Comparison of ENCODE assay signal across 19 cellular contexts in genomic region chr7:747186-747585, GRCh38.
"Had no signal": no experiment of that assay in that cellular context is flagged by ENCODE, and none has a peak within 500 bp of the region (broad histone marks: within the 10 kb centered on the region; RNA-seq: fewer than 3 reads in every experiment).

No MANE protein-coding gene starts in this region.

- H3K27ac Mint-ChIP-seq: stimulated activated effector memory CD8-positive, alpha-beta T cell treated with anti-CD3 and anti-CD28 coated beads, Interleukin-12 subunit alpha, Interleukin-12 subunit beta, amount 100 ng/mL, for 72 hours had no signal

- H3K9me3 Mint-ChIP-seq: effector memory CD8-positive, alpha-beta T cell; stimulated activated effector memory CD8-positive, alpha-beta T cell treated with anti-CD3 and anti-CD28 coated beads, Interleukin-12 subunit alpha, Interleukin-12 subunit beta, amount 100 ng/mL, for 72 hours had no signal

- H3K27me3 ChIP-seq: body of pancreas, esophagus squamous epithelium, gastrocnemius medialis, tibial artery, uterus had no signal

- H3K4me3 Mint-ChIP-seq: effector memory CD8-positive, alpha-beta T cell; stimulated activated effector memory CD8-positive, alpha-beta T cell treated with anti-CD3 and anti-CD28 coated beads, Interleukin-12 subunit alpha, Interleukin-12 subunit beta, amount 100 ng/mL, for 72 hours; stimulated activated naive CD8-positive, alpha-beta T cell treated with anti-CD3 and anti-CD28 coated beads, Interleukin-15, amount 100 ng/mL, for 72 hours had no signal

- ATAC-seq: body of pancreas; effector memory CD8-positive, alpha-beta T cell; gastrocnemius medialis; SK-N-SH treated with all-trans-retinoic acid at 6 μM for 48 hours; stimulated activated effector memory CD8-positive, alpha-beta T cell treated with anti-CD3 and anti-CD28 coated beads, Interleukin-12 subunit alpha, Interleukin-12 subunit beta, amount 100 ng/mL, for 72 hours; stimulated activated naive CD8-positive, alpha-beta T cell treated with anti-CD3 and anti-CD28 coated beads, Interleukin-15, amount 100 ng/mL, for 72 hours had no signal

- H3K4me1 ChIP-seq: gastrocnemius medialis, uterus had no signal

- H3K4me3 ChIP-seq: body of pancreas, esophagus squamous epithelium, gastrocnemius medialis, tibial artery, uterus had no signal

- H3K9me3 ChIP-seq: body of pancreas, esophagus squamous epithelium, gastrocnemius medialis, tibial artery, uterus had no signal

- FAIRE-seq: islet of Langerhans had no signal

- H3K27ac ChIP-seq: body of pancreas, esophagus squamous epithelium, gastrocnemius medialis, tibial artery, uterus had no signal

- DNase-seq: activated naive CD4-positive, alpha-beta T cell treated with Interleukin-2 at 50 U/mL for 16 hours; activated T-cell treated with anti-CD3 and anti-CD28 coated beads, Interleukin-2, amount 50 U/mL, for 1 hour; anterior cingulate cortex; dermis blood vessel endothelial cell; effector memory CD8-positive, alpha-beta T cell; esophagus squamous epithelium; gastrocnemius medialis; left cardiac atrium; mesenchymal stem cell; retina; stimulated activated CD4-positive, alpha-beta T cell treated with anti-CD3 and anti-CD28 coated beads, Interleukin-1b, Interleukin-23, amount 100 ng/mL, for 48 hours; stimulated activated naive CD8-positive, alpha-beta T cell treated with anti-CD3 and anti-CD28 coated beads, Interleukin-15, amount 100 ng/mL, for 72 hours; uterus had no signal

- H3K4me1 Mint-ChIP-seq: stimulated activated naive CD8-positive, alpha-beta T cell treated with anti-CD3 and anti-CD28 coated beads, Interleukin-15, amount 100 ng/mL, for 72 hours had no signal

- H3K36me3 ChIP-seq: gastrocnemius medialis, uterus had no signal

- H3K27me3 Mint-ChIP-seq: effector memory CD8-positive, alpha-beta T cell; progenitor cell of endocrine pancreas; stimulated activated naive CD8-positive, alpha-beta T cell treated with anti-CD3 and anti-CD28 coated beads, Interleukin-15, amount 100 ng/mL, for 72 hours had no signal
